In genomic region chr3:49856181-49857005, GRCh38 we compare ENCODE assay signal across 8 cellular contexts. TPM values are rescaled to one million over a fixed set of nuclear protein-coding genes. Genes with fewer than 3 reads are reported as not detected.
DNase-seq lines count a peak whose midpoint lies in the region; ATAC-seq and TF ChIP-seq lines count a peak whose summit lies in the region.

Gene TRAIP, minus strand, starts transcription at chr3:49856564. Its CDS starts 111 bp downstream, at chr3:49856453.

- H3K36me3 ChIP-seq in PC-9 (ENCODE audit: low read depth) (no peaks in the 10 kb centered on the region), esophagus (ENCODE audit: control insufficient read depth in 2 of 2, insufficient read depth in 2 of 2, low read length in 1 of 2) (no peaks in the 10 kb centered on the region), mucosa of stomach (ENCODE audit: control insufficient read depth, insufficient read depth, low read length) (no peaks in the 10 kb centered on the region)

- H2AFZ ChIP-seq in PC-9, result peak within 1 kb of the TSS; percentile 86

- TF ChIP-seq RAD21 in Ishikawa (IDR thresholded peaks at IDR 0.05; ENCODE audit: low read depth), result no peak; the same call in 1 of the 2 replicates

- peaks cover 19% of the 10 kb centered on the region for H3K79me2 ChIP-seq in PC-9 (ENCODE audit: low read depth)

- CTCF ChIA-PET in PC-9 (lab: Charles Lee), result no interaction called here

- BruUV-seq in PC-9 (replicated peaks; lab: Mats Ljungman, UMichigan), result TSS peak; percentile 76

- H3K4me3 ChIP-seq in PC-9 (peak within 1 kb of the TSS; percentile 80), esophagus (ENCODE audit: low read depth in 1 of 2, low read length in 2 of 2) (peak within 1 kb of the TSS; percentile 72 to 84), mucosa of stomach (ENCODE audit: low read length) (peak within 1 kb of the TSS; percentile 61)

- 2% methylated on average over 52 of the region's 52 CpGs for WGBS in esophagus, 2 donors

- H4K20me1 ChIP-seq in PC-9 (ENCODE audit: insufficient read depth), result no peaks in the 10 kb centered on the region

- TF ChIP-seq EP300 in Ishikawa (IDR thresholded peaks at IDR 0.05; ENCODE audit: borderline replicate concordance), result no peak

- peak within 1 kb of the TSS; percentile 83 for H3K4me2 ChIP-seq in PC-9

- H3F3A ChIP-seq in PC-9 (ENCODE audit: insufficient read depth, low read depth), result no peaks in the 10 kb centered on the region

- peak within 1 kb of the TSS; percentile 16 for H3K9ac ChIP-seq in mucosa of stomach (ENCODE audit: low read length)

- TF ChIP-seq CTCF in PC-9 (conservative IDR thresholded peaks at IDR 0.05), result no peak

- intact Hi-C loops in PC-9 (cut with micrococcal nuclease; ENCODE audit: unreplicated experiment), result loop anchor here (1.0 kb wide), 1 partner anchor 48 kb away; no protein-coding TSS in a partner anchor

- POLR2A ChIA-PET in PC-9 (lab: Charles Lee; ENCODE audit: unreplicated experiment), result interaction anchor here (0.6 kb wide), 1 partner anchor 107 kb away, joined by 5 read pairs; no protein-coding TSS in a partner anchor

- H3K27ac ChIP-seq in PC-9 (no peak within 1 kb of the TSS), esophagus (ENCODE audit: low read depth in 2 of 2, low read length in 1 of 2) (peak within 1 kb of the TSS; percentile 73 to 88)

- ATAC-seq in GM21619 (IDR thresholded peaks at IDR 0.05; ENCODE audit: unreplicated experiment), result peak; percentile 95

- peaks cover 2% of the 10 kb centered on the region; the same call in 1 of the 2 replicates for H3K27me3 ChIP-seq in PC-9 (ENCODE audit: insufficient read depth, low read depth)
- no peaks in the 10 kb centered on the region for H3K27me3 ChIP-seq in esophagus (ENCODE audit: control insufficient read depth in 1 of 2, insufficient read depth in 2 of 2, low read length in 2 of 2)
- H3K27me3 ChIP-seq in mucosa of stomach (ENCODE audit: control insufficient read depth, insufficient read depth, low read length), result no peaks in the 10 kb centered on the region

- H3K4me1 ChIP-seq in PC-9 (replicated peaks; ENCODE audit: insufficient read depth), result 0 out of 2 replicates have a peak, but pooled peaks cover 3% of the 10 kb centered on the region
- no peaks in the 10 kb centered on the region for H3K4me1 ChIP-seq in esophagus (ENCODE audit: control insufficient read depth in 2 of 2, insufficient read depth in 2 of 2, low read length in 1 of 2)
- peaks cover 13% of the 10 kb centered on the region for H3K4me1 ChIP-seq in mucosa of stomach (ENCODE audit: control insufficient read depth, insufficient read depth, low read length)

- no peaks in the 10 kb centered on the region for H3K9me2 ChIP-seq in PC-9 (ENCODE audit: insufficient read depth)

- H3K9me3 ChIP-seq in PC-9 (ENCODE audit: insufficient read depth, low read depth) (no peaks in the 10 kb centered on the region), esophagus (ENCODE audit: control insufficient read depth in 2 of 2, insufficient read depth in 1 of 2, low read depth in 1 of 2, low read length in 1 of 2) (no peaks in the 10 kb centered on the region), mucosa of stomach (ENCODE audit: control insufficient read depth, low read length) (no peaks in the 10 kb centered on the region)

- DNase-seq in DMS53 (lab: John Stamatoyannopoulos, UW), result peak; percentile 88
- DNase-seq in PC-9, result peak; percentile 83 to 93
- peak; percentile 96 for DNase-seq in activated T-cell treated with anti-CD3 and anti-CD28 coated beads, Interleukin-2, amount 50 U/mL, for 1 hour
- DNase-seq in stimulated activated CD8-positive, alpha-beta memory T cell treated with anti-CD3 and anti-CD28 coated beads, Interleukin-4, amount 100 ng/mL, for 48 hours, result peak; percentile 98

TF ChIP-seq in Ishikawa, 13 proteins besides CTCF, POLR2A, EP300 and RAD21:
- TF ChIP-seq NFIC (IDR thresholded peaks at IDR 0.05) (peak; percentile 31; the same call in 1 of the 2 replicates), CREB1 (IDR thresholded peaks at IDR 0.05; ENCODE audit: low read depth) (peak; percentile 80), FOXM1 (IDR thresholded peaks at IDR 0.05; ENCODE audit: borderline replicate concordance, low read depth) (no peak; the same call in 1 of the 2 replicates), CEBPB (IDR thresholded peaks at IDR 0.05) (no peak), TAF1 (IDR thresholded peaks at IDR 0.05; ENCODE audit: low read depth) (peak; percentile 85), ZBTB7A (IDR thresholded peaks at IDR 0.05; ENCODE audit: low read depth) (no peak), TCF12 (IDR thresholded peaks at IDR 0.05; ENCODE audit: low read depth) (no peak), YY1 (IDR thresholded peaks at IDR 0.05; ENCODE audit: low read depth) (no peak), REST (IDR thresholded peaks at IDR 0.05; ENCODE audit: low read depth) (no peak), TEAD4 (IDR thresholded peaks at IDR 0.05) (no peak), EGR1 (IDR thresholded peaks at IDR 0.05) (peak; percentile 74), USF1 (IDR thresholded peaks at IDR 0.05) (no peak), MAX (IDR thresholded peaks at IDR 0.05) (peak; percentile 94)

RNA-seq across cellular contexts. Expression of gene TRAIP, which starts in this region (rescaled TPM):
- total RNA-seq in PC-9 (2021), result 18.1 and 20.6 TPM in 2 replicates
- 1 to 10 TPM; 4.1 to 4.3 TPM for polyA plus RNA-seq in esophagus
